ENCODE assay signal across 23 cellular contexts in the genomic region with DNA sequence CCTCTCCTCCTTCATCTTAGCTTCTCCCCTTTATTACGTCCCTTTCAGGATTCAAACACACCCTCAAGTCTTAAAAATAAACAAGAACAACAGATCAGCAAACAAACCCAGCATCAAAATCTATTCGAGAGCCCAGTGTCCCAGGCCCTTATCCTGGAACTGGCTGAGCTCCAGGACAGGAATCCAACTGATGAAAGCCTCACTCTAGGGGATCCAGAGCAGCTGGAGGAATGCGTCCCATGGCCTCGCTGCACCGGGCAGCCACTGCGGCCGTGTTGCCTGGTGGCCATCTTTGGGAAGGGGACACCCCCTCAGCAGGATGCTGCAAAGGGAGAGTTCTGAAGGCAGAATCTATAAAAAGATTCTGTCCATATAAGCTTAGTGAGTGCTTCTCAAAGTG.
A peak's percentile ranks its signal among the peaks of the same experiment; 100 is the strongest.
DNase-seq lines count a peak whose midpoint lies in the region; ATAC-seq, FAIRE-seq and TF ChIP-seq lines count a peak whose summit lies in the region.
"Had no signal": no experiment of that assay in that cellular context is flagged by ENCODE, and none has a peak within 500 bp of the region (broad histone marks: within the 10 kb centered on the region; RNA-seq: fewer than 3 reads in every experiment).

No MANE protein-coding gene starts in this region.

- no peak overlapping the region for H3K9ac ChIP-seq in astrocyte (ENCODE audit: low read length)
- H3K9ac ChIP-seq: KMS-11 had no signal

- H3K4me3 ChIP-seq in right atrium auricular region, result no peak overlapping the region
- H3K4me3 ChIP-seq in astrocyte (ENCODE audit: insufficient read depth, low read depth, low read length), result no peak overlapping the region
- H3K4me3 ChIP-seq: GM23338, HAP-1 had no signal

- H3K27ac Mint-ChIP-seq in astrocyte (ENCODE audit: unreplicated experiment) (no peak overlapping the region), chondrocyte (ENCODE audit: unreplicated experiment) (no peak overlapping the region)
- H3K27ac Mint-ChIP-seq: CD8-positive, alpha-beta T cell; GM23338 had no signal

- no peaks in the 10 kb centered on the region for H3K79me2 ChIP-seq in astrocyte (ENCODE audit: insufficient read depth, low read length)

- no peaks in the 10 kb centered on the region for H3K27me3 ChIP-seq in right atrium auricular region
- H3K27me3 ChIP-seq in astrocyte (ENCODE audit: insufficient read depth, low read length), result no peaks in the 10 kb centered on the region

- TF ChIP-seq CTCF in right atrium auricular region (IDR thresholded peaks at IDR 0.05) (no peak), astrocyte (IDR thresholded peaks at IDR 0.05; ENCODE audit: insufficient read depth, low read depth, low read length) (no peak), chondrocyte (IDR thresholded peaks at IDR 0.05) (no peak), GM20000 (IDR thresholded peaks at IDR 0.05; ENCODE audit: extremely low read depth, missing control alignments) (no peak)

- no peak for FAIRE-seq in astrocyte (lab: Jason Lieb, UNC)
- FAIRE-seq in urothelium cell line (lab: Jason Lieb, UNC), result no peak
- FAIRE-seq: GM12892, HTR-8/SVneo had no signal

- H3K9me3 Mint-ChIP-seq in astrocyte (ENCODE audit: unreplicated experiment) (no peaks in the 10 kb centered on the region), chondrocyte (ENCODE audit: low read depth) (no peaks in the 10 kb centered on the region)
- H3K9me3 Mint-ChIP-seq: CD8-positive, alpha-beta T cell; GM23338 had no signal

- no peak for ATAC-seq in Right ventricle myocardium superior (ENCODE audit: poor library complexity)
- ATAC-seq in left ventricle myocardium superior, result no peak
- no peak for ATAC-seq in HG03139 (IDR thresholded peaks at IDR 0.05; ENCODE audit: unreplicated experiment)
- ATAC-seq: CD8-positive, alpha-beta T cell; GM23338; Panc1 had no signal

- peak; percentile 55 for DNase-seq in Right ventricle myocardium superior
- no peak for DNase-seq in right atrium auricular region (ENCODE audit: low spot score)
- peak; percentile 25 for DNase-seq in astrocyte (ENCODE audit: low read depth)
- DNase-seq in left ventricle myocardium superior, result peak; percentile 48
- peak; percentile 26 for DNase-seq in urothelium cell line (ENCODE audit: low spot score)
- DNase-seq in chondrocyte (ENCODE audit: low spot score), result no peak
- no peak for DNase-seq in GM20000 (ENCODE audit: low spot score)
- DNase-seq: AML-193; C1 segment of cervical spinal cord; CD8-positive, alpha-beta T cell; DND-41; NCI-H1694; NCI-H2081 treated with DMSO at 0.1 percent for 48 hours; NCI-H510A treated with DMSO at 0.1 percent for 48 hours; NCI-H748 treated with DMSO at 0.1 percent for 48 hours; SW 1271 had no signal

- no peaks in the 10 kb centered on the region for H3K36me3 Mint-ChIP-seq in astrocyte (ENCODE audit: low read depth, unreplicated experiment)
- H3K36me3 Mint-ChIP-seq in chondrocyte (ENCODE audit: low read depth), result no peaks in the 10 kb centered on the region
- H3K36me3 Mint-ChIP-seq: CD8-positive, alpha-beta T cell had no signal

- H3K4me3 Mint-ChIP-seq in astrocyte (ENCODE audit: unreplicated experiment) (no peak overlapping the region), chondrocyte (ENCODE audit: unreplicated experiment) (no peak overlapping the region)
- H3K4me3 Mint-ChIP-seq: CD8-positive, alpha-beta T cell; GM23338 had no signal

- intact Hi-C loops in Right ventricle myocardium superior (cut with DNase I), result no loop called here
- intact Hi-C loops in left ventricle myocardium superior (cut with micrococcal nuclease), result loop anchor here (10.0 kb wide), 2 partner anchors 294 to 504 kb away; no protein-coding TSS in a partner anchor

- H3K27ac ChIP-seq in right atrium auricular region (no peak overlapping the region), astrocyte (ENCODE audit: low read depth, low read length) (no peak overlapping the region)
- H3K27ac ChIP-seq: KMS-11 had no signal

- H3K36me3 ChIP-seq in right atrium auricular region (no peaks in the 10 kb centered on the region), astrocyte (ENCODE audit: insufficient read depth, low read length) (no peaks in the 10 kb centered on the region)
- H3K36me3 ChIP-seq: HAP-1 had no signal

- peaks cover 6% of the 10 kb centered on the region for H3K4me1 Mint-ChIP-seq in astrocyte (ENCODE audit: low read depth, unreplicated experiment)
- H3K4me1 Mint-ChIP-seq in chondrocyte (ENCODE audit: low read depth), result peaks cover 15% of the 10 kb centered on the region

- no peak overlapping the region for H2AFZ ChIP-seq in astrocyte (ENCODE audit: low read depth, low read length)
- H2AFZ ChIP-seq: GM23338 had no signal

- H3K27me3 Mint-ChIP-seq in astrocyte (ENCODE audit: low read depth, unreplicated experiment) (no peaks in the 10 kb centered on the region), chondrocyte (ENCODE audit: low read depth) (no peaks in the 10 kb centered on the region)

- H3K9me3 ChIP-seq in right atrium auricular region (no peaks in the 10 kb centered on the region), astrocyte (ENCODE audit: insufficient read depth, low read depth, low read length) (peaks cover 3% of the 10 kb centered on the region)
- H3K9me3 ChIP-seq: HAP-1 had no signal

- H4K20me1 ChIP-seq in astrocyte (ENCODE audit: insufficient read depth, low read length), result no peaks in the 10 kb centered on the region

- H3K4me1 ChIP-seq in right atrium auricular region (no peaks in the 10 kb centered on the region), astrocyte (ENCODE audit: insufficient read depth, low read length) (peaks cover 6% of the 10 kb centered on the region)
- H3K4me1 ChIP-seq: HAP-1 had no signal

- H3K4me2 ChIP-seq in astrocyte (ENCODE audit: low read length), result no peak overlapping the region
- H3K4me2 ChIP-seq: GM23338, KMS-11 had no signal

Comparison
In these comparisons a context has a peak if more than half of its experiments do, and no peak if none do; other contexts are left out.
1. DNase-seq: peak in Right ventricle myocardium superior (single experiment), astrocyte (single experiment), left ventricle myocardium superior (single experiment) and urothelium cell line (single experiment); none in right atrium auricular region (single experiment), chondrocyte (single experiment) and GM20000 (single experiment).